Comparison of ENCODE assay signal across 8 cellular contexts in genomic region chr10:55091691-55092328, GRCh38.
DNase-seq lines count a peak whose midpoint lies in the region; ATAC-seq and TF ChIP-seq lines count a peak whose summit lies in the region.

No MANE protein-coding gene starts in this region.

- H3K4me3 ChIP-seq in heart right ventricle (no peak overlapping the region), esophagus squamous epithelium (no peak overlapping the region), tibial artery (no peak overlapping the region)

- TF ChIP-seq POLR2A in esophagus squamous epithelium (IDR thresholded peaks at IDR 0.05) = no peak

- DNase-seq in heart right ventricle (no peak), Right ventricle myocardium superior (no peak), NAMALWA (ENCODE audit: low spot score) (peak; percentile 37), esophagus squamous epithelium (lab: John Stamatoyannopoulos, UW) (no peak), tibial artery (no peak), GM19238 (ENCODE audit: insufficient read length, low spot score) (no peak)

- H3K27ac ChIP-seq in heart right ventricle = no peak overlapping the region
- H3K27ac ChIP-seq in esophagus squamous epithelium = no peak overlapping the region
- no peak overlapping the region for H3K27ac ChIP-seq in tibial artery

- 0 to 2% methylated on average over 1 of the region's 1 CpG for WGBS in heart right ventricle, 2 donors
- WGBS in esophagus squamous epithelium, 2 donors = 0% methylated on average over 1 of the region's 1 CpG

- intact Hi-C loops in heart right ventricle (cut with DNase I) (loop anchor here in 8 of 10 donors (5.0 to 10.0 kb wide), 6 partner anchors 173 to 413 kb away; no protein-coding TSS in a partner anchor), Right ventricle myocardium superior (cut with DNase I) (no loop called here), esophagus squamous epithelium (cut with DNase I) (no loop called here), tibial artery (cut with DNase I; ENCODE audit: low total_unique reads) (no loop called here)

- H3K27me3 ChIP-seq in heart right ventricle (no peaks in the 10 kb centered on the region), esophagus squamous epithelium (no peaks in the 10 kb centered on the region), tibial artery (no peaks in the 10 kb centered on the region)

- H3K4me1 ChIP-seq in heart right ventricle = no peaks in the 10 kb centered on the region
- no peaks in the 10 kb centered on the region for H3K4me1 ChIP-seq in esophagus squamous epithelium
- no peaks in the 10 kb centered on the region for H3K4me1 ChIP-seq in tibial artery

- no peak for ATAC-seq in heart right ventricle
- no peak for ATAC-seq in Right ventricle myocardium superior (ENCODE audit: poor library complexity)
- no peak for ATAC-seq in HG03571 (IDR thresholded peaks at IDR 0.05; ENCODE audit: unreplicated experiment)
- ATAC-seq in GM18909 (IDR thresholded peaks at IDR 0.05; ENCODE audit: poor library complexity, unreplicated experiment) = no peak

- no peaks in the 10 kb centered on the region for H3K36me3 ChIP-seq in heart right ventricle
- H3K36me3 ChIP-seq in esophagus squamous epithelium = no peaks in the 10 kb centered on the region
- H3K36me3 ChIP-seq in tibial artery = no peaks in the 10 kb centered on the region

- peak; percentile 62 to 89 (median 74) for TF ChIP-seq CTCF in heart right ventricle (IDR thresholded peaks at IDR 0.05)
- peak in 5 of 6 experiments; percentile 43 to 70 (median 54) for TF ChIP-seq CTCF in esophagus squamous epithelium (IDR thresholded peaks at IDR 0.05)
- TF ChIP-seq CTCF in tibial artery (IDR thresholded peaks at IDR 0.05) = peak; percentile 27 to 40

- H3K9me3 ChIP-seq in heart right ventricle = no peaks in the 10 kb centered on the region
- no peaks in the 10 kb centered on the region for H3K9me3 ChIP-seq in esophagus squamous epithelium
- no peaks in the 10 kb centered on the region for H3K9me3 ChIP-seq in tibial artery

Comparison
In these comparisons a context has a peak if more than half of its experiments do, and no peak if none do; other contexts are left out.
1. intact Hi-C loops: an anchor here in heart right ventricle (5.0 to 10.0 kb wide); none called in Right ventricle myocardium superior, esophagus squamous epithelium and tibial artery.